In the genomic region with DNA sequence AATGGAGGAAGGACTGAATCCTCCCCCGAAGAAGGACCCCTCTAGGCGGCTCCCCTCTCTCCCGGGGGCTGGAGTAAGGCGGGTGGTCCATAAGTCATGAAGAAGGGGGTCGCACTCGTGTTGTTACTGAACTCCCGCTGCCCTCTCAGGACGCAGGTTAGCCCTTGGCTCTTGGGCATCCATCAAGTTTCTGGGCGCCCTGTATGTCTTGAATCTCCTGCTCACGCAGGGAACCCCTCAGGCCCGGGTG, we compare ENCODE assay signal across 1 cellular context.
TF ChIP-seq lines count a peak whose summit lies in the region.

No MANE protein-coding gene starts in this region.

TF ChIP-seq in K562, 482 proteins besides CTCF, POLR2A, EP300 and RAD21:
- TF ChIP-seq, protein P1, sequence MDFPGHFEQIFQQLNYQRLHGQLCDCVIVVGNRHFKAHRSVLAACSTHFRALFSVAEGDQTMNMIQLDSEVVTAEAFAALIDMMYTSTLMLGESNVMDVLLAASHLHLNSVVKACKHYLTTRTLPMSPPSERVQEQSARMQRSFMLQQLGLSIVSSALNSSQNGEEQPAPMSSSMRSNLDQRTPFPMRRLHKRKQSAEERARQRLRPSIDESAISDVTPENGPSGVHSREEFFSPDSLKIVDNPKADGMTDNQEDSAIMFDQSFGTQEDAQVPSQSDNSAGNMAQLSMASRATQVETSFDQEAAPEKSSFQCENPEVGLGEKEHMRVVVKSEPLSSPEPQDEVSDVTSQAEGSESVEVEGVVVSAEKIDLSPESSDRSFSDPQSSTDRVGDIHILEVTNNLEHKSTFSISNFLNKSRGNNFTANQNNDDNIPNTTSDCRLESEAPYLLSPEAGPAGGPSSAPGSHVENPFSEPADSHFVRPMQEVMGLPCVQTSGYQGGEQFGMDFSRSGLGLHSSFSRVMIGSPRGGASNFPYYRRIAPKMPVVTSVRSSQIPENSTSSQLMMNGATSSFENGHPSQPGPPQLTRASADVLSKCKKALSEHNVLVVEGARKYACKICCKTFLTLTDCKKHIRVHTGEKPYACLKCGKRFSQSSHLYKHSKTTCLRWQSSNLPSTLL (IDR thresholded peaks at IDR 0.05) = no peak
- TF ChIP-seq SIN3A (IDR thresholded peaks at IDR 0.05; ENCODE audit: borderline replicate concordance in 2 of 2, control insufficient read depth in 1 of 2, low read depth in 2 of 2, low read length in 2 of 2) (peak in 1 of 2 experiments; percentile 10; a peak in 1 of 4 replicates), CBX8 (IDR thresholded peaks at IDR 0.05; ENCODE audit: borderline replicate concordance, extremely low read depth, low read depth, low read length, poor library complexity, severe bottlenecking) (no peak), RBM39 (optimal IDR thresholded peaks at IDR 0.05; ENCODE audit: low read depth, low read length) (peak; percentile 75), KDM5B (IDR thresholded peaks at IDR 0.05; ENCODE audit: insufficient replicate concordance, low read depth, low read length) (peak; percentile 19), CHD1 (IDR thresholded peaks at IDR 0.05; ENCODE audit: low read length) (peak; percentile 97), ARID4B (CRISPR knock-in tag; IDR thresholded peaks at IDR 0.05) (peak; percentile 57; the same call in 1 of the 2 replicates), ZNF436 (CRISPR knock-in tag; IDR thresholded peaks at IDR 0.05) (0 out of 2 replicates have a peak, but pooled peaks have one; percentile 10), PREB (CRISPR knock-in tag; IDR thresholded peaks at IDR 0.05) (0 out of 2 replicates have a peak, but pooled peaks have one; percentile 5), PHF8 (IDR thresholded peaks at IDR 0.05; ENCODE audit: borderline replicate concordance, low read length) (peak; percentile 34; the same call in 1 of the 2 replicates), NCOA2 (IDR thresholded peaks at IDR 0.05; ENCODE audit: partially characterized antibody in 2 of 2) (no peak), ZBTB40 (IDR thresholded peaks at IDR 0.05) (0 out of 2 replicates have a peak, but pooled peaks have one; percentile 54), ZBTB40 (CRISPR knock-in tag; IDR thresholded peaks at IDR 0.05) (no peak), ZNF121 (CRISPR knock-in tag; conservative IDR thresholded peaks at IDR 0.05) (no peak)
- TF ChIP-seq, protein P2, sequence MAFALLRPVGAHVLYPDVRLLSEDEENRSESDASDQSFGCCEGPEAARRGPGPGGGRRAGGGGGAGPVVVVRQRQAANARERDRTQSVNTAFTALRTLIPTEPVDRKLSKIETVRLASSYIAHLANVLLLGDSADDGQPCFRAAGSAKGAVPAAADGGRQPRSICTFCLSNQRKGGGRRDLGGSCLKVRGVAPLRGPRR (CRISPR knock-in tag; IDR thresholded peaks at IDR 0.05) = peak; percentile 29; the same call in 1 of the 2 replicates
